ENCODE assay signal across 8 cellular contexts in genomic region chr1:1890506-1891348, GRCh38. TPM values are rescaled to one million over a fixed set of nuclear protein-coding genes. Genes with fewer than 3 reads are reported as not detected.
DNase-seq lines count a peak whose midpoint lies in the region; ATAC-seq and TF ChIP-seq lines count a peak whose summit lies in the region.

Gene GNB1 (minus strand): TSS chr1:1891087. CDS start chr1:1825453, 65,634 bp downstream.

- CTCF ChIA-PET in AG04450 (lab: Charles Lee): interaction anchor here (1.4 kb wide), 1 partner anchor 15 kb away, joined by 10 read pairs; no protein-coding TSS in a partner anchor

- TF ChIP-seq CTCF in AG04450 (IDR thresholded peaks at IDR 0.05; ENCODE audit: low read depth, low read length) (no peak), choroid plexus epithelial cell (conservative IDR thresholded peaks at IDR 0.05; ENCODE audit: low read depth, low read length) (no peak)

- peak within 1 kb of the TSS; percentile 78 for H3K4me3 ChIP-seq in AG04450 (ENCODE audit: low read depth, low read length)
- H3K4me3 ChIP-seq in choroid plexus epithelial cell (ENCODE audit: low read depth, low read length): peak within 1 kb of the TSS; percentile 83

- DNase-seq in AG04450 (ENCODE audit: low read depth, low spot score): peak; percentile 56
- peak; percentile 70 for DNase-seq in NCI-H460 (ENCODE audit: extremely low read depth, low read depth)
- peak; percentile 85 to 86 for DNase-seq in activated CD4-positive, alpha-beta T cell treated with anti-CD3 and anti-CD28 coated beads for 4 hours
- DNase-seq in choroid plexus epithelial cell (ENCODE audit: low read depth): peak; percentile 91
- peak; percentile 73 to 76 for DNase-seq in stimulated activated CD4-positive, alpha-beta T cell treated with anti-CD3 and anti-CD28 coated beads, Interleukin-1b, Interleukin-23, amount 100 ng/mL, for 1 hour (ENCODE audit: low read depth in 2 of 2)

- peak within 1 kb of the TSS; percentile 68 for H3K27ac ChIP-seq in AG04450 (ENCODE audit: low read depth, low read length)
- peak within 1 kb of the TSS; percentile 94 for H3K27ac ChIP-seq in layer of hippocampus (ENCODE audit: low read depth, low read length)

- POLR2A ChIA-PET in AG04450 (lab: Yijun Ruan, JAX): interaction anchor here (0.5 to 1.3 kb wide), 2 partner anchors 11 to 18 kb away, joined by 3 to 4 read pairs; no protein-coding TSS in a partner anchor

- peak; percentile 64 for ATAC-seq in GM18907 (IDR thresholded peaks at IDR 0.05; ENCODE audit: unreplicated experiment)
- peak; percentile 52 for ATAC-seq in HG03139 (IDR thresholded peaks at IDR 0.05; ENCODE audit: unreplicated experiment)

- no peaks in the 10 kb centered on the region for H3K9me3 ChIP-seq in AG04450 (ENCODE audit: control insufficient read depth, insufficient read depth, low read length)

- H3K27me3 ChIP-seq in AG04450 (ENCODE audit: control insufficient read depth, insufficient read depth, low read length) (no peaks in the 10 kb centered on the region), layer of hippocampus (ENCODE audit: control insufficient read depth, insufficient read depth, low read length) (no peaks in the 10 kb centered on the region)

RNA-seq across cellular contexts. Expression of gene GNB1, which starts in this region (rescaled TPM):
- polyA plus RNA-seq in AG04450 (2011; rRNA removed): 400 and 437 TPM in 2 replicates
- 575 and 720 TPM in 2 replicates for polyA minus RNA-seq in AG04450 (2011; rRNA and poly(A)+ RNA removed)
- 87.5 and 89.2 TPM in 2 replicates for total RNA-seq in NCI-H460 (2014; rRNA removed; shearing (Covaris generic))
- 42.0 and 67.7 TPM in 2 replicates for polyA plus RNA-seq in NCI-H460 (2014; cell fraction: nucleus; rRNA removed)

Comparison
In these comparisons a context has a peak if more than half of its experiments do, and no peak if none do; other contexts are left out.
1. Peak in every context shown above with its lines: DNase-seq, ATAC-seq, H3K4me3 ChIP-seq and H3K27ac ChIP-seq.